Comparison of ENCODE assay signal across 9 cellular contexts in genomic region chr9:129038109-129038852, GRCh38. TPM values are rescaled to one million over a fixed set of nuclear protein-coding genes. Genes with fewer than 3 reads are reported as not detected.
DNase-seq lines count a peak whose midpoint lies in the region; ATAC-seq and TF ChIP-seq lines count a peak whose summit lies in the region.
"Had no signal": no experiment of that assay in that cellular context is flagged by ENCODE, and none has a peak within 500 bp of the region (broad histone marks: within the 10 kb centered on the region; RNA-seq: fewer than 3 reads in every experiment).

No MANE protein-coding gene starts in this region.

- no peaks in the 10 kb centered on the region for H3K27me3 ChIP-seq in CD4-positive, alpha-beta T cell (ENCODE audit: control insufficient read depth, insufficient read depth, low read length)
- no peaks in the 10 kb centered on the region for H3K27me3 ChIP-seq in esophagus squamous epithelium

- H3K4me3 Mint-ChIP-seq in CD4-positive, alpha-beta T cell, result peak overlapping the region; percentile 89
- peak overlapping the region; percentile 97 for H3K4me3 Mint-ChIP-seq in osteocyte (ENCODE audit: unreplicated experiment)

- no peak overlapping the region for H3K27ac Mint-ChIP-seq in CD4-positive, alpha-beta T cell
- H3K27ac Mint-ChIP-seq in osteocyte (ENCODE audit: unreplicated experiment), result peak overlapping the region; percentile 41

- no peak for ATAC-seq in CD4-positive, alpha-beta T cell (ENCODE audit: poor library complexity)
- no peak for ATAC-seq in HG03565 (IDR thresholded peaks at IDR 0.05; ENCODE audit: unreplicated experiment)

- H3K27me3 Mint-ChIP-seq in CD4-positive, alpha-beta T cell, result no peaks in the 10 kb centered on the region
- H3K27me3 Mint-ChIP-seq in osteocyte (ENCODE audit: unreplicated experiment), result no peaks in the 10 kb centered on the region

- H3K27ac ChIP-seq in CD4-positive, alpha-beta T cell (ENCODE audit: low read depth, low read length), result no peak overlapping the region
- peak overlapping the region; percentile 78 for H3K27ac ChIP-seq in RWPE1
- peak overlapping the region; percentile 82 to 96 (median 90) for H3K27ac ChIP-seq in esophagus squamous epithelium
- H3K27ac ChIP-seq: WERI-Rb-1 had no signal

- H3K36me3 ChIP-seq in esophagus squamous epithelium, result peaks cover 11 to 37% (median 12%) of the 10 kb centered on the region in 3 donors

- POLR2A ChIA-PET in CD4-positive, alpha-beta T cell (lab: Charles Lee), result interaction anchor here (1.3 kb wide), 1 partner anchor 10 kb away, joined by 5 read pairs; the partner anchor contains the start of gene SH3GLB2
- POLR2A ChIA-PET in RWPE1 (lab: Yijun Ruan, JAX; ENCODE audit: low non-redundant PET), result interaction anchor here (1.1 kb wide), 1 partner anchor 9 kb away, joined by 4 read pairs; no protein-coding TSS in a partner anchor

- peak overlapping the region; percentile 76 to 98 (median 90) for H3K4me3 ChIP-seq in esophagus squamous epithelium

- CTCF ChIA-PET in CD4-positive, alpha-beta T cell (lab: Charles Lee), result interaction anchor here (0.6 kb wide), 1 partner anchor 174 kb away, joined by 3 read pairs; no protein-coding TSS in a partner anchor
- CTCF ChIA-PET in RWPE1 (lab: Yijun Ruan, JAX), result interaction anchor here (0.5 to 2.5 kb wide), 5 partner anchors 9 to 165 kb away, joined by 3 to 9 read pairs (median 3); partner anchors contain the start of gene SH3GLB2

- peaks cover 15 to 45% (median 18%) of the 10 kb centered on the region in 3 donors for H3K4me1 ChIP-seq in esophagus squamous epithelium

- H3K4me1 Mint-ChIP-seq in CD4-positive, alpha-beta T cell (ENCODE audit: low read depth), result peaks cover 35% of the 10 kb centered on the region
- peaks cover 25% of the 10 kb centered on the region for H3K4me1 Mint-ChIP-seq in osteocyte (ENCODE audit: unreplicated experiment)

- H3K36me3 Mint-ChIP-seq in CD4-positive, alpha-beta T cell (ENCODE audit: low read depth), result peaks cover 34% of the 10 kb centered on the region
- peaks cover 15% of the 10 kb centered on the region for H3K36me3 Mint-ChIP-seq in osteocyte (ENCODE audit: unreplicated experiment)

- intact Hi-C loops in CD4-positive, alpha-beta T cell (cut with DNase I, micrococcal nuclease), result no loop called here
- intact Hi-C loops in esophagus squamous epithelium (cut with DNase I), result no loop called here

- no peaks in the 10 kb centered on the region for H3K9me3 ChIP-seq in CD4-positive, alpha-beta T cell (ENCODE audit: control insufficient read depth, low read length)
- H3K9me3 ChIP-seq in esophagus squamous epithelium, result no peaks in the 10 kb centered on the region

- H3K9me3 Mint-ChIP-seq in CD4-positive, alpha-beta T cell, result no peaks in the 10 kb centered on the region
- H3K9me3 Mint-ChIP-seq in osteocyte (ENCODE audit: unreplicated experiment), result no peaks in the 10 kb centered on the region

- no peak for TF ChIP-seq POLR2A in esophagus squamous epithelium (IDR thresholded peaks at IDR 0.05)

- WGBS in esophagus squamous epithelium, 2 donors, result 38 to 86% methylated on average over 1 to 7 of the region's 8 CpGs

- TF ChIP-seq CTCF in CD4-positive, alpha-beta T cell (IDR thresholded peaks at IDR 0.05), result no peak
- TF ChIP-seq CTCF in RWPE1 (conservative IDR thresholded peaks at IDR 0.05; ENCODE audit: low read depth) (no peak), esophagus squamous epithelium (IDR thresholded peaks at IDR 0.05) (no peak), osteocyte (IDR thresholded peaks at IDR 0.05) (no peak)

- no peak for DNase-seq in CD4-positive, alpha-beta T cell
- DNase-seq in RWPE1 (ENCODE audit: low spot score), result no peak
- DNase-seq in esophagus squamous epithelium (lab: John Stamatoyannopoulos, UW), result no peak
- DNase-seq in osteocyte (ENCODE audit: extremely low spot score, unreplicated experiment), result no peak
- DNase-seq in NCI-H774 (lab: John Stamatoyannopoulos, UW), result no peak
- DNase-seq in NCI-H1417 treated with DMSO at 0.1 percent for 48 hours (lab: John Stamatoyannopoulos, UW), result no peak
- DNase-seq in GDM1 (lab: John Stamatoyannopoulos, UW), result no peak
- DNase-seq: WERI-Rb-1 had no signal

RNA-seq across cellular contexts. Expression of gene MIGA2, which starts 1.9 kb away (rescaled TPM):
- total RNA-seq in CD4-positive, alpha-beta T cell, result 10 to 100 TPM; 53.2 to 56.9 TPM
- total RNA-seq in esophagus squamous epithelium, result 10 to 100 TPM; 27.5 to 49.3 (median 29.8) TPM
- 27.5 and 29.9 TPM in 2 replicates for total RNA-seq in osteocyte

RNA-seq across cellular contexts. Expression of gene SH3GLB2, which starts 10.2 kb away (rescaled TPM):
- total RNA-seq in CD4-positive, alpha-beta T cell, result 10 to 100 TPM; 65.6 to 69.1 TPM
- total RNA-seq in esophagus squamous epithelium (100 to 1,000 TPM in 2 of 4 donors, 10 to 100 TPM in 2; 70.3 to 169 (median 113) TPM), osteocyte (105 and 113 TPM in 2 replicates)

RNA-seq across cellular contexts. Expression of gene DOLPP1, which starts 42.6 kb away (rescaled TPM):
- 1 to 10 TPM; 2.7 to 3.6 TPM for total RNA-seq in CD4-positive, alpha-beta T cell
- total RNA-seq in esophagus squamous epithelium (10 to 100 TPM in 3 of 4 donors, 1 to 10 TPM in 1; 9.7 to 23.0 (median 19.3) TPM), osteocyte (13.3 and 19.3 TPM in 2 replicates)
